Comparison of ENCODE assay signal across 8 cellular contexts in the genomic region with DNA sequence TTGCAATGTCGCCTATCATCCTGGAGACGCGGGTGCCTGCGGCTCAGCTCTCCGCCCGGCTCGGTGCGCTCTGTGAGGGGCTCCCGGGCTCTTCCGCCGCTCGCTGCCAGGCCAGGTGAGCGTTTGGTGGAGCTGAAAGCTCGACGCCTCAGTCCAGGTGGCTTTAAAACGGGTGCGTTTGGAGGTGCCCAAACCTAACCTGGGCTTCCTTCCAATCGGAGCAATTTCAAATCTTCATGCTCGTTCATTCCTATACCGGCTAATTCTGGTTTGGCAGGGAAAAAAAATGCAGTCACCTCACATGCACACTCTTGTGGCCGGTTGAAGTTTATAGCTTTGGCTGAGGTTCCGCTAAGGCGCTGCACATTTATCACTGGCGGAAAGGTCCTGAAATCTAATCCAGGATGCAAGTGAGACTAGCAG. TPM values are rescaled to one million over a fixed set of nuclear protein-coding genes. Genes with fewer than 3 reads are reported as not detected.
DNase-seq lines count a peak whose midpoint lies in the region; ATAC-seq and TF ChIP-seq lines count a peak whose summit lies in the region.

TSS of gene SLC16A14 (minus strand) at position 267 of the 423 bp plus-strand sequence. CDS start 9,572 bp downstream, outside the sequence.

- no peak within 1 kb of the TSS for H2BK12ac ChIP-seq in H9 (ENCODE audit: insufficient read length, low read depth, low read length)

- H2BK5ac ChIP-seq in H9 (ENCODE audit: insufficient read length, low read length), result no peak within 1 kb of the TSS

- H2AFZ ChIP-seq in H9 (ENCODE audit: low read length), result no peak within 1 kb of the TSS

- H3K4me3 ChIP-seq in DOHH2 (ENCODE audit: low read length) (peak within 1 kb of the TSS; percentile 70), mucosa of descending colon (peak within 1 kb of the TSS; percentile 7), transverse colon (peak within 1 kb of the TSS; percentile 43 to 75 (median 66)), SJCRH30 (no peak within 1 kb of the TSS)

- peaks cover 0 to 16% (median 0%) of the 10 kb centered on the region in 3 experiments; a peak in 2 of 7 replicates for H3K36me3 Mint-ChIP-seq in H9 (ENCODE audit: insufficient read depth in 1 of 3, low read depth in 3 of 3)

- DNase-seq in H9, result peak; percentile 53
- peak; percentile 44 for DNase-seq in NCI-H2029 treated with DMSO at 0.1 percent for 48 hours (lab: John Stamatoyannopoulos, UW)
- peak; percentile 4 to 15 for DNase-seq in activated CD4-positive, alpha-beta T cell treated with anti-CD3 and anti-CD28 coated beads for 4 hours
- peak in 2 of 3 donors; percentile 53 to 69 for DNase-seq in mucosa of descending colon
- DNase-seq in transverse colon, result peak; percentile 49
- no peak for DNase-seq in SJCRH30

- no peak within 1 kb of the TSS for H3K56ac ChIP-seq in H9 (ENCODE audit: insufficient read length, low read depth, low read length)

- TF ChIP-seq POLR2A in transverse colon (IDR thresholded peaks at IDR 0.05), result no peak

- H3K79me2 ChIP-seq in DOHH2 (ENCODE audit: control insufficient read depth, low read length) (no peaks in the 10 kb centered on the region), H9 (ENCODE audit: insufficient read depth, low read length) (no peaks in the 10 kb centered on the region)

- no peak within 1 kb of the TSS for H4K8ac ChIP-seq in H9 (replicated peaks; ENCODE audit: insufficient read length, low read depth, low read length)

- no peaks in the 10 kb centered on the region for H3F3A ChIP-seq in DOHH2 (ENCODE audit: control insufficient read depth, insufficient read depth)

- H3K9ac ChIP-seq in H9 (ENCODE audit: extremely low read depth, insufficient read length, low read length), result peak within 1 kb of the TSS; percentile 52

- H2AK5ac ChIP-seq in H9 (ENCODE audit: insufficient read length, low read length), result no peak within 1 kb of the TSS

- no peak within 1 kb of the TSS for H3K23ac ChIP-seq in H9 (ENCODE audit: insufficient read length, low read depth, low read length)

- no peak within 1 kb of the TSS for H2BK120ac ChIP-seq in H9 (ENCODE audit: low read depth, low read length, poor library complexity, severe bottlenecking)

- no peak within 1 kb of the TSS for H4K5ac ChIP-seq in H9 (ENCODE audit: insufficient read length, low read depth, low read length)

- peaks cover 0 to 11% of the 10 kb centered on the region in 2 experiments; a peak in 4 of 5 replicates for H3K9me3 Mint-ChIP-seq in H9

- no peak within 1 kb of the TSS for H3T11ph ChIP-seq in H9 (ENCODE audit: low read length)

- TF ChIP-seq CTCF in DOHH2 (IDR thresholded peaks at IDR 0.05; ENCODE audit: low read depth, low read length, poor library complexity, severe bottlenecking), result no peak
- TF ChIP-seq CTCF in H9 (conservative IDR thresholded peaks at IDR 0.05), result no peak
- TF ChIP-seq CTCF in mucosa of descending colon (IDR thresholded peaks at IDR 0.05), result no peak
- TF ChIP-seq CTCF in transverse colon (IDR thresholded peaks at IDR 0.05), result no peak

- H4K20me1 ChIP-seq in DOHH2 (ENCODE audit: control insufficient read depth, insufficient read depth, low read depth, low read length) (no peaks in the 10 kb centered on the region), H9 (ENCODE audit: control insufficient read depth, insufficient read depth, insufficient read length) (no peaks in the 10 kb centered on the region)

- H3K4me1 ChIP-seq in DOHH2 (ENCODE audit: control insufficient read depth, low read length), result peaks cover 22% of the 10 kb centered on the region
- no peaks in the 10 kb centered on the region for H3K4me1 ChIP-seq in H9 (ENCODE audit: insufficient read depth, low read length)
- H3K4me1 ChIP-seq in mucosa of descending colon (ENCODE audit: low read depth), result no peaks in the 10 kb centered on the region
- peaks cover 0 to 27% (median 15%) of the 10 kb centered on the region in 4 donors for H3K4me1 ChIP-seq in transverse colon
- no peaks in the 10 kb centered on the region for H3K4me1 ChIP-seq in SJCRH30

- H3K4ac ChIP-seq in H9 (ENCODE audit: low read depth, low read length), result no peak within 1 kb of the TSS

- H4K91ac ChIP-seq in H9 (ENCODE audit: insufficient read length, low read depth, low read length), result no peak within 1 kb of the TSS

- H3K27me3 ChIP-seq in DOHH2 (ENCODE audit: control insufficient read depth, low read length) (peaks cover 33% of the 10 kb centered on the region), H9 (ENCODE audit: insufficient read depth, low read length) (peaks cover 9% of the 10 kb centered on the region; the same call in 1 of the 2 replicates), transverse colon (no peaks in the 10 kb centered on the region), SJCRH30 (peaks cover 8% of the 10 kb centered on the region; the same call in 1 of the 2 replicates)

- H3K27me3 Mint-ChIP-seq in H9 (ENCODE audit: low read depth), result peaks cover 46% of the 10 kb centered on the region

- H3K27ac ChIP-seq in DOHH2 (ENCODE audit: low read depth, low read length) (no peak within 1 kb of the TSS), H9 (ENCODE audit: insufficient read length, low read depth, low read length) (no peak within 1 kb of the TSS), transverse colon (peak within 1 kb of the TSS; percentile 57 to 65 (median 62)), SJCRH30 (no peak within 1 kb of the TSS)

- H3K79me1 ChIP-seq in H9 (ENCODE audit: insufficient read depth, low read depth, low read length, poor library complexity, severe bottlenecking), result no peaks in the 10 kb centered on the region

- no CpG with 5 or more reads among the region's 24 CpGs for WGBS in H9 (ENCODE audit: extremely low coverage, insufficient read length, low lambda C conversion rate)
- WGBS in transverse colon (ENCODE audit: low coverage in 1 of 2), 2 donors, result 5 to 20% methylated on average over 1 to 23 of the region's 24 CpGs

- H3K23me2 ChIP-seq in H9 (ENCODE audit: insufficient read length, low read depth, low read length, poor library complexity, severe bottlenecking), result peaks cover 17% of the 10 kb centered on the region

- H3K9me2 ChIP-seq in DOHH2 (replicated peaks; ENCODE audit: control insufficient read depth, low read length), result no peaks in the 10 kb centered on the region

- in situ Hi-C loops in transverse colon (cut with MboI; ENCODE audit: low pct_ligation_motif_present in 1 of 4, low pct_unique_long_range_greater_than_20kb in 1 of 4, low sequenced_read_pairs in 3 of 4), result no loop called here

- no peaks in the 10 kb centered on the region for H3K36me3 ChIP-seq in DOHH2 (ENCODE audit: control insufficient read depth, low read length)
- no peaks in the 10 kb centered on the region for H3K36me3 ChIP-seq in mucosa of descending colon (ENCODE audit: low read depth)
- H3K36me3 ChIP-seq in transverse colon, result no peaks in the 10 kb centered on the region
- no peaks in the 10 kb centered on the region for H3K36me3 ChIP-seq in SJCRH30

- H3K4me3 Mint-ChIP-seq in H9, result peak within 1 kb of the TSS; percentile 66 to 79

- H3K14ac ChIP-seq in H9 (ENCODE audit: insufficient read depth, low read length), result peak within 1 kb of the TSS; percentile 73; the same call in 1 of the 2 replicates

- H3K27ac Mint-ChIP-seq in H9, result peak within 1 kb of the TSS in 1 of 3 experiments; percentile 92; a peak in 2 of 7 replicates

- intact Hi-C loops in mucosa of descending colon (cut with DNase I, micrococcal nuclease), result no loop called here
- intact Hi-C loops in transverse colon (cut with DNase I; ENCODE audit: low total_unique reads), result no loop called here

- H3K4me2 ChIP-seq in DOHH2 (ENCODE audit: low read length) (peak within 1 kb of the TSS; percentile 87), H9 (ENCODE audit: insufficient read depth, insufficient read length, low read length) (peak within 1 kb of the TSS; percentile 41)

- TF ChIP-seq EP300 in transverse colon (IDR thresholded peaks at IDR 0.05; ENCODE audit: low read depth), result no peak

- H3K18ac ChIP-seq in H9 (ENCODE audit: insufficient read length, low read depth, low read length), result peak within 1 kb of the TSS; percentile 67

- no peak within 1 kb of the TSS for H2BK20ac ChIP-seq in H9 (ENCODE audit: low read depth, low read length, poor library complexity, severe bottlenecking)

- ATAC-seq in esophagus mucosa (peak; percentile 82), mucosa of descending colon (peak; percentile 79)

- H2BK15ac ChIP-seq in H9 (ENCODE audit: low read depth, low read length), result no peak within 1 kb of the TSS

- H3K9me3 ChIP-seq in DOHH2 (ENCODE audit: control insufficient read depth, insufficient read depth, low read length) (no peaks in the 10 kb centered on the region), H9 (ENCODE audit: control insufficient read depth, low read depth, low read length) (no peaks in the 10 kb centered on the region), mucosa of descending colon (no peaks in the 10 kb centered on the region), transverse colon (no peaks in the 10 kb centered on the region), SJCRH30 (replicated peaks) (no peaks in the 10 kb centered on the region)

- H3K4me1 Mint-ChIP-seq in H9, result peaks cover 8 to 10% of the 10 kb centered on the region in 2 experiments

RNA-seq across cellular contexts. Expression of gene SLC16A14, which starts in this region (rescaled TPM):
- total RNA-seq in H9 (2021) (0.61 and 1.1 TPM in 2 replicates), esophagus mucosa (3.8 TPM), mucosa of descending colon (10 to 100 TPM in 1 of 3 donors, 1 to 10 TPM in 2; 1.4 to 12.5 (median 3.4) TPM), transverse colon (1 to 10 TPM in 2 of 4 donors, under 1 TPM in 1, not detected in 1; 0.68 to 3.2 (median 3.0) TPM)
- total RNA-seq in SJCRH30 (2014; rRNA removed; shearing (Covaris generic)), result not detected in 2 replicates

Comparison
In these comparisons a context has a peak if more than half of its experiments do, and no peak if none do; other contexts are left out.
1. H3K27ac ChIP-seq: peak in transverse colon (4 of 4); none in DOHH2 (single experiment), H9 (single experiment) and SJCRH30 (single experiment).
2. DNase-seq: peak in H9 (single experiment), NCI-H2029 treated with DMSO at 0.1 percent for 48 hours (single experiment), activated CD4-positive, alpha-beta T cell treated with anti-CD3 and anti-CD28 coated beads for 4 hours (2 of 2), mucosa of descending colon (2 of 3) and transverse colon (single experiment); none in SJCRH30 (0 of 2).